ENCODE assay signal across 3 cellular contexts in the genomic region with DNA sequence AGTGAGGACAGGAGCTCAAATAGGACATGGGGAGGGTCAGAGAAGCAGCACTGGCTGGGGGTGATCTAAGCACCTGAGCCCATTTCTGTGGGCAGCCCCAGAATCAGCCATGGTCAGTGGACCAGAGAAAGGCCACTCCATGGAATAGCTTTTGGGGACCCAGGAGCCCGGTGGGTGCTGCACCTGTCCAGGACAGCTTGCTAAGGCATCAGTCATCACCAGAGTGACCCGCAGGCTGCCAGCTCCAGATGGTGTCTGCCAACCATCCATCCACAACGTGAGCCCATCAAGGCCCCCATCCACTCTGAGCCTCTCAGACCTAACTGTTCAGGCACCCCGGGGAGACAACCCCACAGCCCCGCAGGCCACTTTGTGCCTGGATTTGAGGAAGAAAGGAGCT.
TF ChIP-seq lines count a peak whose summit lies in the region.

No MANE protein-coding gene starts in this region.

TF ChIP-seq in SK-N-SH, 30 proteins besides CTCF, POLR2A, EP300 and RAD21 (continued from another document):
- TF ChIP-seq, protein P1, sequence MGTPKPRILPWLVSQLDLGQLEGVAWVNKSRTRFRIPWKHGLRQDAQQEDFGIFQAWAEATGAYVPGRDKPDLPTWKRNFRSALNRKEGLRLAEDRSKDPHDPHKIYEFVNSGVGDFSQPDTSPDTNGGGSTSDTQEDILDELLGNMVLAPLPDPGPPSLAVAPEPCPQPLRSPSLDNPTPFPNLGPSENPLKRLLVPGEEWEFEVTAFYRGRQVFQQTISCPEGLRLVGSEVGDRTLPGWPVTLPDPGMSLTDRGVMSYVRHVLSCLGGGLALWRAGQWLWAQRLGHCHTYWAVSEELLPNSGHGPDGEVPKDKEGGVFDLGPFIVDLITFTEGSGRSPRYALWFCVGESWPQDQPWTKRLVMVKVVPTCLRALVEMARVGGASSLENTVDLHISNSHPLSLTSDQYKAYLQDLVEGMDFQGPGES (IDR thresholded peaks at IDR 0.05; ENCODE audit: low read depth, low read length): no peak
- TF ChIP-seq NRF1 (IDR thresholded peaks at IDR 0.05; ENCODE audit: low read depth, low read length) (no peak), FOSL2 (IDR thresholded peaks at IDR 0.05; ENCODE audit: borderline replicate concordance, low read depth) (no peak), ELF1 (IDR thresholded peaks at IDR 0.05) (no peak)
- TF ChIP-seq, protein P2, sequence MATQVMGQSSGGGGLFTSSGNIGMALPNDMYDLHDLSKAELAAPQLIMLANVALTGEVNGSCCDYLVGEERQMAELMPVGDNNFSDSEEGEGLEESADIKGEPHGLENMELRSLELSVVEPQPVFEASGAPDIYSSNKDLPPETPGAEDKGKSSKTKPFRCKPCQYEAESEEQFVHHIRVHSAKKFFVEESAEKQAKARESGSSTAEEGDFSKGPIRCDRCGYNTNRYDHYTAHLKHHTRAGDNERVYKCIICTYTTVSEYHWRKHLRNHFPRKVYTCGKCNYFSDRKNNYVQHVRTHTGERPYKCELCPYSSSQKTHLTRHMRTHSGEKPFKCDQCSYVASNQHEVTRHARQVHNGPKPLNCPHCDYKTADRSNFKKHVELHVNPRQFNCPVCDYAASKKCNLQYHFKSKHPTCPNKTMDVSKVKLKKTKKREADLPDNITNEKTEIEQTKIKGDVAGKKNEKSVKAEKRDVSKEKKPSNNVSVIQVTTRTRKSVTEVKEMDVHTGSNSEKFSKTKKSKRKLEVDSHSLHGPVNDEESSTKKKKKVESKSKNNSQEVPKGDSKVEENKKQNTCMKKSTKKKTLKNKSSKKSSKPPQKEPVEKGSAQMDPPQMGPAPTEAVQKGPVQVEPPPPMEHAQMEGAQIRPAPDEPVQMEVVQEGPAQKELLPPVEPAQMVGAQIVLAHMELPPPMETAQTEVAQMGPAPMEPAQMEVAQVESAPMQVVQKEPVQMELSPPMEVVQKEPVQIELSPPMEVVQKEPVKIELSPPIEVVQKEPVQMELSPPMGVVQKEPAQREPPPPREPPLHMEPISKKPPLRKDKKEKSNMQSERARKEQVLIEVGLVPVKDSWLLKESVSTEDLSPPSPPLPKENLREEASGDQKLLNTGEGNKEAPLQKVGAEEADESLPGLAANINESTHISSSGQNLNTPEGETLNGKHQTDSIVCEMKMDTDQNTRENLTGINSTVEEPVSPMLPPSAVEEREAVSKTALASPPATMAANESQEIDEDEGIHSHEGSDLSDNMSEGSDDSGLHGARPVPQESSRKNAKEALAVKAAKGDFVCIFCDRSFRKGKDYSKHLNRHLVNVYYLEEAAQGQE (IDR thresholded peaks at IDR 0.05; ENCODE audit: low read depth, low read length): no peak

TF ChIP-seq in SK-N-SH treated with all-trans-retinoic acid at 6 μM for 48 hours, 23 proteins besides CTCF, POLR2A, EP300 and RAD21 (continued from another document):
- TF ChIP-seq, protein P3, sequence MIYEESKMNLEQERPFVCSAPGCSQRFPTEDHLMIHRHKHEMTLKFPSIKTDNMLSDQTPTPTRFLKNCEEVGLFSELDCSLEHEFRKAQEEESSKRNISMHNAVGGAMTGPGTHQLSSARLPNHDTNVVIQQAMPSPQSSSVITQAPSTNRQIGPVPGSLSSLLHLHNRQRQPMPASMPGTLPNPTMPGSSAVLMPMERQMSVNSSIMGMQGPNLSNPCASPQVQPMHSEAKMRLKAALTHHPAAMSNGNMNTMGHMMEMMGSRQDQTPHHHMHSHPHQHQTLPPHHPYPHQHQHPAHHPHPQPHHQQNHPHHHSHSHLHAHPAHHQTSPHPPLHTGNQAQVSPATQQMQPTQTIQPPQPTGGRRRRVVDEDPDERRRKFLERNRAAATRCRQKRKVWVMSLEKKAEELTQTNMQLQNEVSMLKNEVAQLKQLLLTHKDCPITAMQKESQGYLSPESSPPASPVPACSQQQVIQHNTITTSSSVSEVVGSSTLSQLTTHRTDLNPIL (CRISPR knock-in tag; IDR thresholded peaks at IDR 0.05; ENCODE audit: low read depth): no peak

TF ChIP-seq in GM23338, 12 proteins besides CTCF, POLR2A, EP300 and RAD21 (continued from another document):
- TF ChIP-seq, protein P4, sequence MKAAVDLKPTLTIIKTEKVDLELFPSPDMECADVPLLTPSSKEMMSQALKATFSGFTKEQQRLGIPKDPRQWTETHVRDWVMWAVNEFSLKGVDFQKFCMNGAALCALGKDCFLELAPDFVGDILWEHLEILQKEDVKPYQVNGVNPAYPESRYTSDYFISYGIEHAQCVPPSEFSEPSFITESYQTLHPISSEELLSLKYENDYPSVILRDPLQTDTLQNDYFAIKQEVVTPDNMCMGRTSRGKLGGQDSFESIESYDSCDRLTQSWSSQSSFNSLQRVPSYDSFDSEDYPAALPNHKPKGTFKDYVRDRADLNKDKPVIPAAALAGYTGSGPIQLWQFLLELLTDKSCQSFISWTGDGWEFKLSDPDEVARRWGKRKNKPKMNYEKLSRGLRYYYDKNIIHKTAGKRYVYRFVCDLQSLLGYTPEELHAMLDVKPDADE (IDR thresholded peaks at IDR 0.05): no peak
- TF ChIP-seq NANOG (IDR thresholded peaks at IDR 0.05; ENCODE audit: borderline replicate concordance) (no peak), JUNB (IDR thresholded peaks at IDR 0.05; ENCODE audit: unreplicated experiment) (no peak), STAT1 (IDR thresholded peaks at IDR 0.05; ENCODE audit: unreplicated experiment) (no peak), ZNF331 (CRISPR knock-in tag; IDR thresholded peaks at IDR 0.05; ENCODE audit: low read depth) (no peak)
- TF ChIP-seq, protein P2 (IDR thresholded peaks at IDR 0.05; ENCODE audit: unreplicated experiment): no peak
- TF ChIP-seq, protein P5, sequence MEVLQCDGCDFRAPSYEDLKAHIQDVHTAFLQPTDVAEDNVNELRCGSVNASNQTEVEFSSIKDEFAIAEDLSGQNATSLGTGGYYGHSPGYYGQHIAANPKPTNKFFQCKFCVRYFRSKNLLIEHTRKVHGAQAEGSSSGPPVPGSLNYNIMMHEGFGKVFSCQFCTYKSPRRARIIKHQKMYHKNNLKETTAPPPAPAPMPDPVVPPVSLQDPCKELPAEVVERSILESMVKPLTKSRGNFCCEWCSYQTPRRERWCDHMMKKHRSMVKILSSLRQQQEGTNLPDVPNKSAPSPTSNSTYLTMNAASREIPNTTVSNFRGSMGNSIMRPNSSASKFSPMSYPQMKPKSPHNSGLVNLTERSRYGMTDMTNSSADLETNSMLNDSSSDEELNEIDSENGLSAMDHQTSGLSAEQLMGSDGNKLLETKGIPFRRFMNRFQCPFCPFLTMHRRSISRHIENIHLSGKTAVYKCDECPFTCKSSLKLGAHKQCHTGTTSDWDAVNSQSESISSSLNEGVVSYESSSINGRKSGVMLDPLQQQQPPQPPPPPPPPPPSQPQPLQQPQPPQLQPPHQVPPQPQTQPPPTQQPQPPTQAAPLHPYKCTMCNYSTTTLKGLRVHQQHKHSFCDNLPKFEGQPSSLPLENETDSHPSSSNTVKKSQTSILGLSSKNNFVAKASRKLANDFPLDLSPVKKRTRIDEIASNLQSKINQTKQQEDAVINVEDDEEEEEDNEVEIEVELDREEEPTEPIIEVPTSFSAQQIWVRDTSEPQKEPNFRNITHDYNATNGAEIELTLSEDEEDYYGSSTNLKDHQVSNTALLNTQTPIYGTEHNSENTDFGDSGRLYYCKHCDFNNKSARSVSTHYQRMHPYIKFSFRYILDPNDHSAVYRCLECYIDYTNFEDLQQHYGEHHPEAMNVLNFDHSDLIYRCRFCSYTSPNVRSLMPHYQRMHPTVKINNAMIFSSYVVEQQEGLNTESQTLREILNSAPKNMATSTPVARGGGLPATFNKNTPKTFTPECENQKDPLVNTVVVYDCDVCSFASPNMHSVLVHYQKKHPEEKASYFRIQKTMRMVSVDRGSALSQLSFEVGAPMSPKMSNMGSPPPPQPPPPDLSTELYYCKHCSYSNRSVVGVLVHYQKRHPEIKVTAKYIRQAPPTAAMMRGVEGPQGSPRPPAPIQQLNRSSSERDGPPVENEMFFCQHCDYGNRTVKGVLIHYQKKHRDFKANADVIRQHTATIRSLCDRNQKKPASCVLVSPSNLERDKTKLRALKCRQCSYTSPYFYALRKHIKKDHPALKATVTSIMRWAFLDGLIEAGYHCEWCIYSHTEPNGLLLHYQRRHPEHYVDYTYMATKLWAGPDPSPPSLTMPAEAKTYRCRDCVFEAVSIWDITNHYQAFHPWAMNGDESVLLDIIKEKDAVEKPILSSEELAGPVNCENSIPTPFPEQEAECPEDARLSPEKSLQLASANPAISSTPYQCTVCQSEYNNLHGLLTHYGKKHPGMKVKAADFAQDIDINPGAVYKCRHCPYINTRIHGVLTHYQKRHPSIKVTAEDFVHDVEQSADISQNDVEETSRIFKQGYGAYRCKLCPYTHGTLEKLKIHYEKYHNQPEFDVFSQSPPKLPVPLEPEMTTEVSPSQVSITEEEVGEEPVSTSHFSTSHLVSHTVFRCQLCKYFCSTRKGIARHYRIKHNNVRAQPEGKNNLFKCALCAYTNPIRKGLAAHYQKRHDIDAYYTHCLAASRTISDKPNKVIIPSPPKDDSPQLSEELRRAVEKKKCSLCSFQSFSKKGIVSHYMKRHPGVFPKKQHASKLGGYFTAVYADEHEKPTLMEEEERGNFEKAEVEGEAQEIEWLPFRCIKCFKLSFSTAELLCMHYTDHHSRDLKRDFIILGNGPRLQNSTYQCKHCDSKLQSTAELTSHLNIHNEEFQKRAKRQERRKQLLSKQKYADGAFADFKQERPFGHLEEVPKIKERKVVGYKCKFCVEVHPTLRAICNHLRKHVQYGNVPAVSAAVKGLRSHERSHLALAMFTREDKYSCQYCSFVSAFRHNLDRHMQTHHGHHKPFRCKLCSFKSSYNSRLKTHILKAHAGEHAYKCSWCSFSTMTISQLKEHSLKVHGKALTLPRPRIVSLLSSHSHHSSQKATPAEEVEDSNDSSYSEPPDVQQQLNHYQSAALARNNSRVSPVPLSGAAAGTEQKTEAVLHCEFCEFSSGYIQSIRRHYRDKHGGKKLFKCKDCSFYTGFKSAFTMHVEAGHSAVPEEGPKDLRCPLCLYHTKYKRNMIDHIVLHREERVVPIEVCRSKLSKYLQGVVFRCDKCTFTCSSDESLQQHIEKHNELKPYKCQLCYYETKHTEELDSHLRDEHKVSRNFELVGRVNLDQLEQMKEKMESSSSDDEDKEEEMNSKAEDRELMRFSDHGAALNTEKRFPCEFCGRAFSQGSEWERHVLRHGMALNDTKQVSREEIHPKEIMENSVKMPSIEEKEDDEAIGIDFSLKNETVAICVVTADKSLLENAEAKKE (CRISPR knock-in tag; IDR thresholded peaks at IDR 0.05): no peak
